Comparison of ENCODE assay signal across 27 cellular contexts in genomic region chr14:96320605-96321004, GRCh38.
"Had no signal": no experiment of that assay in that cellular context is flagged by ENCODE, and none has a peak within 500 bp of the region (broad histone marks: within the 10 kb centered on the region; RNA-seq: fewer than 3 reads in every experiment).

No MANE protein-coding gene starts in this region.

- H3K4me3 ChIP-seq: cardiac muscle cell, coronary artery, SK-N-MC had no signal

- H3K27me3 ChIP-seq: brain microvascular endothelial cell, cardiac muscle cell had no signal

- H3K27ac Mint-ChIP-seq: activated CD4-positive, alpha-beta memory T cell treated with anti-CD3 and anti-CD28 coated beads for 36 hours; activated CD4-positive, alpha-beta T cell treated with anti-CD3 and anti-CD28 coated beads, Interleukin-2, amount 10 ng/mL, durations not matched to agents 7 days and 5 days; activated naive CD8-positive, alpha-beta T cell treated with anti-CD3 and anti-CD28 coated beads for 36 hours; activated T-helper 1 cell treated with anti-CD3 and anti-CD28 coated beads, Interleukin-12 subunit alpha, Interleukin-12 subunit beta, Interleukin-2, Interleukin-4 antibody, amounts not matched to agents 30 ng/mL and 10 ng/mL and 1 ng/mL, durations not matched to agents 14 hours and 24 hours and 36 hours had no signal

- H3K27me3 Mint-ChIP-seq: activated CD4-positive, alpha-beta memory T cell treated with anti-CD3 and anti-CD28 coated beads for 36 hours; activated CD4-positive, alpha-beta T cell treated with anti-CD3 and anti-CD28 coated beads, Interleukin-2, amount 10 ng/mL, durations not matched to agents 7 days and 5 days; activated naive CD8-positive, alpha-beta T cell treated with anti-CD3 and anti-CD28 coated beads for 36 hours; T-cell had no signal

- H3K9me3 Mint-ChIP-seq: activated CD4-positive, alpha-beta memory T cell treated with anti-CD3 and anti-CD28 coated beads for 36 hours; activated CD4-positive, alpha-beta T cell treated with anti-CD3 and anti-CD28 coated beads, Interleukin-2, amount 10 ng/mL, durations not matched to agents 7 days and 5 days; activated naive CD8-positive, alpha-beta T cell treated with anti-CD3 and anti-CD28 coated beads for 36 hours; activated T-helper 1 cell treated with anti-CD3 and anti-CD28 coated beads, Interleukin-12 subunit alpha, Interleukin-12 subunit beta, Interleukin-2, Interleukin-4 antibody, amounts not matched to agents 30 ng/mL and 10 ng/mL and 1 ng/mL, durations not matched to agents 14 hours and 24 hours and 36 hours; T-cell had no signal

- H3K27ac ChIP-seq: brain microvascular endothelial cell, cardiac muscle cell, coronary artery, SK-N-MC, WERI-Rb-1 had no signal

- DNase-seq: activated CD4-positive, alpha-beta memory T cell treated with anti-CD3 and anti-CD28 coated beads for 36 hours; activated CD4-positive, alpha-beta T cell treated with anti-CD3 and anti-CD28 coated beads, Interleukin-2, amount 10 ng/mL, durations not matched to agents 7 days and 5 days; activated CD8-positive, alpha-beta memory T cell treated with anti-CD3 and anti-CD28 coated beads for 24 hours; activated effector memory CD4-positive, alpha-beta T cell treated with anti-CD3 and anti-CD28 coated beads, Interleukin-2, amount 50 U/mL, for 16 hours; activated naive CD4-positive, alpha-beta T cell treated with Interleukin-2 at 50 U/mL for 16 hours; activated naive CD8-positive, alpha-beta T cell treated with anti-CD3 and anti-CD28 coated beads for 36 hours; brain microvascular endothelial cell; cerebellar nuclear complex; KG1; NCI-H1092; NCI-H1417 treated with DMSO at 0.1 percent for 48 hours; NCI-H1694; NCI-H2029; NCI-H2107; NCI-H510A treated with DMSO at 0.1 percent for 48 hours; NCI-H69; NK-92 treated with Interleukin-12 subunit alpha and Interleukin-12 subunit beta, amount 100 ng/mL, for 24 hours; OCI-M1; RPMI8226; T-cell; WERI-Rb-1 had no signal

- H3K4me3 Mint-ChIP-seq: activated CD4-positive, alpha-beta memory T cell treated with anti-CD3 and anti-CD28 coated beads for 36 hours; activated CD4-positive, alpha-beta T cell treated with anti-CD3 and anti-CD28 coated beads, Interleukin-2, amount 10 ng/mL, durations not matched to agents 7 days and 5 days; activated naive CD8-positive, alpha-beta T cell treated with anti-CD3 and anti-CD28 coated beads for 36 hours; activated T-helper 1 cell treated with anti-CD3 and anti-CD28 coated beads, Interleukin-12 subunit alpha, Interleukin-12 subunit beta, Interleukin-2, Interleukin-4 antibody, amounts not matched to agents 30 ng/mL and 10 ng/mL and 1 ng/mL, durations not matched to agents 14 hours and 24 hours and 36 hours; T-cell had no signal

- ATAC-seq: Panc1, Right ventricle myocardium inferior, T-cell had no signal

- H3K4me1 Mint-ChIP-seq: activated naive CD8-positive, alpha-beta T cell treated with anti-CD3 and anti-CD28 coated beads for 36 hours; T-cell had no signal
